In the genomic region with DNA sequence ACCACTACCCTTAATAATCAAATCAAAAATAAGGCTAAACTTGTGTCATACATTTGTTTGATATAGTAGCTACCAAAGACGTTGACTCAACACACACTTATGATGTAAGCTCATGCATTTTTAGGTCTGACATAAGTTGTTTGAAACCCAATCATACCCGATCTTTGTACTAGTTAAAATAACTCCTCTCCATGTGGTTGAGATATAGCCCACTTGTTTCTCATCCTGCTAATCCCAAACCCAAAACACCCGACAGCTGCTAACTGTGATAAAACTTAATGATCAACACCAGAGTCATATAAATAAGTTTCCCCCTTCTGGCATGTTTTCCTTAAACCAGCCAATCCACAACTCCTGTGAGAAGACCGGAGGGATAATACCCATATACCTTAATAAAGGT, we compare ENCODE assay signal across 1 cellular context.
A peak's percentile ranks its signal among the peaks of the same experiment; 100 is the strongest.
TF ChIP-seq lines count a peak whose summit lies in the region.
"Not testable (repeated sequence)": the region's sequence is repeated elsewhere in the genome, so short reads cannot be mapped to it uniquely, and the experiment has no call there.

No MANE protein-coding gene starts in this region.

TF ChIP-seq in K562, 482 proteins besides CTCF, POLR2A, EP300 and RAD21:
- TF ChIP-seq TCF3 (CRISPR knock-in tag; IDR thresholded peaks at IDR 0.05): peak; percentile 49
- 0 out of 2 replicates have a peak, but pooled peaks have one; percentile 15 for TF ChIP-seq NCOR1 (IDR thresholded peaks at IDR 0.05)
- TF ChIP-seq, protein P1, sequence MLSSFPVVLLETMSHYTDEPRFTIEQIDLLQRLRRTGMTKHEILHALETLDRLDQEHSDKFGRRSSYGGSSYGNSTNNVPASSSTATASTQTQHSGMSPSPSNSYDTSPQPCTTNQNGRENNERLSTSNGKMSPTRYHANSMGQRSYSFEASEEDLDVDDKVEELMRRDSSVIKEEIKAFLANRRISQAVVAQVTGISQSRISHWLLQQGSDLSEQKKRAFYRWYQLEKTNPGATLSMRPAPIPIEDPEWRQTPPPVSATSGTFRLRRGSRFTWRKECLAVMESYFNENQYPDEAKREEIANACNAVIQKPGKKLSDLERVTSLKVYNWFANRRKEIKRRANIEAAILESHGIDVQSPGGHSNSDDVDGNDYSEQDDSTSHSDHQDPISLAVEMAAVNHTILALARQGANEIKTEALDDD (IDR thresholded peaks at IDR 0.05): peak; percentile 67
- peak; percentile 32; the same call in 1 of the 2 replicates for TF ChIP-seq TAL1 (IDR thresholded peaks at IDR 0.05)
- TF ChIP-seq CBFA2T2 (conservative IDR thresholded peaks at IDR 0.05): 0 out of 2 replicates have a peak, but pooled peaks have one; percentile 11
- TF ChIP-seq TEAD4 (IDR thresholded peaks at IDR 0.05; ENCODE audit: low read length): peak; percentile 54
- not testable (repeated sequence) for TF ChIP-seq TEAD4 (CRISPR knock-in tag; IDR thresholded peaks at IDR 0.05; ENCODE audit: borderline replicate concordance)
- TF ChIP-seq CBFA2T3 (IDR thresholded peaks at IDR 0.05): peak; percentile 41
